26 cellular contexts compared by ENCODE assay signal in the genomic region with DNA sequence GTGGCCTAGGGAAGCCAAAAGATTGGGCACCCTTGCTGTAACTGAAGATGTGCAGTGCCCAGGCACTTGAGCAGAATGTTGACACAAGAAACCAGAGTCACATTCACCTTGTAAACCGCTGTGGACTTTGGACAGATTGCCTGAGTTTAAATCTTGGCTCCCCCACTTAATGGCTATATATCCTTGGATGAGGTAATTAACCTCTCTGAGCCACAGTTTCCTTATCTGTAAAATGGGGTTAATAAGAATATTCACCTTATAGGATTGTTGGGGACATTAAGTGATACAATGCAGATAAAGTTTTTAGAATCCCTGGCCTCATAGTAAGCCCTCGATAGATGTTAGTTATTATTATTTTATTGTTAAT.
A peak's percentile ranks its signal among the peaks of the same experiment; 100 is the strongest.
DNase-seq lines count a peak whose midpoint lies in the region; ATAC-seq, FAIRE-seq and TF ChIP-seq lines count a peak whose summit lies in the region.
"Had no signal": no experiment of that assay in that cellular context is flagged by ENCODE, and none has a peak within 500 bp of the region (broad histone marks: within the 10 kb centered on the region; RNA-seq: fewer than 3 reads in every experiment).

No MANE protein-coding gene starts in this region.

- POLR2A ChIA-PET in HEK293 (lab: Yijun Ruan, JAX): no interaction called here

- intact Hi-C loops in colonic mucosa (cut with DNase I): no loop called here

- TF ChIP-seq CTCF in HEK293 (tag by site-specific recombination; IDR thresholded peaks at IDR 0.05) (no peak), colonic mucosa (IDR thresholded peaks at IDR 0.05) (no peak), liver (IDR thresholded peaks at IDR 0.05; ENCODE audit: low read depth, low read length, missing input control) (no peak)

- H3K4me3 ChIP-seq in HEK293 (ENCODE audit: low read depth, low read length) (no peak overlapping the region), colonic mucosa (no peak overlapping the region), liver (ENCODE audit: low read depth in 1 of 3, low read length in 3 of 3) (no peak overlapping the region), small intestine (ENCODE audit: low read depth in 1 of 2, low read length in 2 of 2) (no peak overlapping the region)

- H3K9ac ChIP-seq in colonic mucosa (ENCODE audit: low read depth in 2 of 2, low read length in 2 of 2): no peak overlapping the region
- H3K9ac ChIP-seq in liver (ENCODE audit: low read depth in 1 of 2, low read length in 2 of 2): no peak overlapping the region
- H3K9ac ChIP-seq: SK-N-SH had no signal

- H3K36me3 ChIP-seq in HEK293 (ENCODE audit: control insufficient read depth in 2 of 2, insufficient read depth in 1 of 2, low read length in 2 of 2) (no peaks in the 10 kb centered on the region), colonic mucosa (no peaks in the 10 kb centered on the region), liver (ENCODE audit: control insufficient read depth in 4 of 4, insufficient read depth in 3 of 4, low read depth in 1 of 4, low read length in 3 of 4) (no peaks in the 10 kb centered on the region), small intestine (ENCODE audit: control insufficient read depth in 2 of 2, insufficient read depth in 2 of 2, low read length in 2 of 2) (no peaks in the 10 kb centered on the region)

- no peak for ATAC-seq in GM21619 (IDR thresholded peaks at IDR 0.05; ENCODE audit: unreplicated experiment)
- ATAC-seq: CD8-positive, alpha-beta T cell; HCT116 had no signal

- WGBS in liver: 63% methylated on average over 2 of the region's 2 CpGs
- WGBS in small intestine, 3 donors: 29 to 75% (median 30%) methylated on average over 2 of the region's 2 CpGs

- H3K9me3 ChIP-seq in HEK293 (ENCODE audit: control insufficient read depth, insufficient read depth, low read depth, low read length) (no peaks in the 10 kb centered on the region), colonic mucosa (no peaks in the 10 kb centered on the region), liver (ENCODE audit: control insufficient read depth in 4 of 4, low read length in 3 of 4) (no peaks in the 10 kb centered on the region), small intestine (ENCODE audit: control insufficient read depth, low read depth) (no peaks in the 10 kb centered on the region)
- H3K9me3 ChIP-seq: Caco-2, SK-N-SH had no signal

- TF ChIP-seq RAD21 in liver (IDR thresholded peaks at IDR 0.05): no peak

- CTCF ChIA-PET in HEK293 (lab: Yijun Ruan, JAX): interaction anchor here (0.6 kb wide), 1 partner anchor 791 kb away, joined by 3 read pairs; no protein-coding TSS in a partner anchor

- H3K27ac ChIP-seq in HEK293 (ENCODE audit: extremely low read depth, low read depth, low read length) (peak overlapping the region; percentile 34; the same call in 1 of the 2 replicates), colonic mucosa (no peak overlapping the region), liver (ENCODE audit: low read depth in 1 of 2, low read length in 2 of 2) (no peak overlapping the region), small intestine (ENCODE audit: low read depth in 1 of 2, low read length in 1 of 2) (no peak overlapping the region)
- H3K27ac ChIP-seq: C4-2B had no signal

- FAIRE-seq in small intestine (lab: Jason Lieb, UNC): no peak
- FAIRE-seq: GM12892, RCC 7860 had no signal

- H3K4me1 ChIP-seq in HEK293 (ENCODE audit: control insufficient read depth, insufficient read depth, low read length): peaks cover 28% of the 10 kb centered on the region
- H3K4me1 ChIP-seq in colonic mucosa: no peaks in the 10 kb centered on the region
- H3K4me1 ChIP-seq in liver (ENCODE audit: control insufficient read depth in 4 of 4, insufficient read depth in 4 of 4, low read length in 3 of 4): peaks cover 0 to 7% (median under 1%) of the 10 kb centered on the region in 4 donors
- peaks cover 0 to 3% of the 10 kb centered on the region in 2 donors for H3K4me1 ChIP-seq in small intestine (ENCODE audit: control insufficient read depth in 2 of 2, insufficient read depth in 1 of 2, low read depth in 1 of 2, low read length in 1 of 2)

- H3K27me3 ChIP-seq in colonic mucosa: no peaks in the 10 kb centered on the region
- H3K27me3 ChIP-seq in liver (ENCODE audit: control insufficient read depth in 4 of 4, insufficient read depth in 4 of 4, low read length in 3 of 4): no peaks in the 10 kb centered on the region
- H3K27me3 ChIP-seq in small intestine (ENCODE audit: control insufficient read depth in 2 of 2, insufficient read depth in 2 of 2, low read length in 2 of 2): no peaks in the 10 kb centered on the region

- DNase-seq in colonic mucosa (peak; percentile 59), small intestine (peak; percentile 88), NOMO-1 (lab: John Stamatoyannopoulos, UW; ENCODE audit: unreplicated experiment in 2 of 2) (no peak), SIG-M5 (lab: John Stamatoyannopoulos, UW) (no peak)
- DNase-seq: Caco-2; CD8-positive, alpha-beta T cell; DMS79 treated with DMSO at 0.1 percent for 48 hours; GF-D8; IMR-90; KG1; NCI-H1048; NCI-H1417; NCI-H1694; NCI-H2029 treated with DMSO at 0.1 percent for 48 hours; NCI-H2171; NCI-H226; NCI-H510A; NCI-H69; SK-N-SH had no signal

TF ChIP-seq in HEK293, 187 proteins besides CTCF, POLR2A, EP300 and RAD21 (continues in another document):
- no peak for TF ChIP-seq ZNF830 (tag by site-specific recombination; IDR thresholded peaks at IDR 0.05; ENCODE audit: low read depth)
- TF ChIP-seq MZF1 (tag by site-specific recombination; IDR thresholded peaks at IDR 0.05; ENCODE audit: borderline replicate concordance): peak; percentile 66
- no peak for TF ChIP-seq REPIN1 (tag by site-specific recombination; IDR thresholded peaks at IDR 0.05; ENCODE audit: low read depth)
- 0 out of 2 replicates have a peak, but pooled peaks have one; percentile 28 for TF ChIP-seq ZSCAN30 (tag by site-specific recombination; IDR thresholded peaks at IDR 0.05)
- TF ChIP-seq ZXDB (tag by site-specific recombination; IDR thresholded peaks at IDR 0.05): peak; percentile 77
- 0 out of 2 replicates have a peak, but pooled peaks have one; percentile 18 for TF ChIP-seq ZNF76 (tag by site-specific recombination; IDR thresholded peaks at IDR 0.05; ENCODE audit: borderline replicate concordance, low read depth)
- peak; percentile 52; the same call in 1 of the 2 replicates for TF ChIP-seq ZNF24 (tag by site-specific recombination; IDR thresholded peaks at IDR 0.05)
- 0 out of 2 replicates have a peak, but pooled peaks have one; percentile 13 for TF ChIP-seq ZNF664 (tag by site-specific recombination; IDR thresholded peaks at IDR 0.05)
- 0 out of 2 replicates have a peak, but pooled peaks have one; percentile 6 for TF ChIP-seq ZNF768 (tag by site-specific recombination; IDR thresholded peaks at IDR 0.05)
- no peak for TF ChIP-seq ZNF596 (tag by site-specific recombination; IDR thresholded peaks at IDR 0.05)
- 0 out of 2 replicates have a peak, but pooled peaks have one; percentile 8 for TF ChIP-seq ZNF501 (tag by site-specific recombination; IDR thresholded peaks at IDR 0.05)
- TF ChIP-seq, protein P1, sequence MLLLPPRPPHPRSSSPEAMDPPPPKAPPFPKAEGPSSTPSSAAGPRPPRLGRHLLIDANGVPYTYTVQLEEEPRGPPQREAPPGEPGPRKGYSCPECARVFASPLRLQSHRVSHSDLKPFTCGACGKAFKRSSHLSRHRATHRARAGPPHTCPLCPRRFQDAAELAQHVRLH (tag by site-specific recombination; IDR thresholded peaks at IDR 0.05): peak; percentile 72
- TF ChIP-seq ZIC2 (tag by site-specific recombination; IDR thresholded peaks at IDR 0.05): no peak
- TF ChIP-seq ZNF561 (tag by site-specific recombination; IDR thresholded peaks at IDR 0.05; ENCODE audit: borderline replicate concordance): 0 out of 2 replicates have a peak, but pooled peaks have one; percentile 30
- TF ChIP-seq GFI1B (tag by site-specific recombination; IDR thresholded peaks at IDR 0.05): peak; percentile 85
- TF ChIP-seq ZNF843 (tag by site-specific recombination; IDR thresholded peaks at IDR 0.05): peak; percentile 65
- TF ChIP-seq FEZF1 (tag by site-specific recombination; IDR thresholded peaks at IDR 0.05): 0 out of 2 replicates have a peak, but pooled peaks have one; percentile 23

TF ChIP-seq in liver, 16 proteins besides CTCF, POLR2A, EP300 and RAD21 (continues in another document):
- no peak for TF ChIP-seq GABPA (IDR thresholded peaks at IDR 0.05 in 1 of 2, conservative IDR thresholded peaks at IDR 0.05 in 1 of 2)
- no peak for TF ChIP-seq REST (IDR thresholded peaks at IDR 0.05)
- no peak for TF ChIP-seq HNF4G (IDR thresholded peaks at IDR 0.05)
- no peak for TF ChIP-seq NR2F2 (IDR thresholded peaks at IDR 0.05)
- TF ChIP-seq TAF1 (conservative IDR thresholded peaks at IDR 0.05): no peak
- TF ChIP-seq HNF4A (conservative IDR thresholded peaks at IDR 0.05): peak; percentile 41 to 52
- no peak for TF ChIP-seq YY1 (IDR thresholded peaks at IDR 0.05)
- TF ChIP-seq, protein P2, sequence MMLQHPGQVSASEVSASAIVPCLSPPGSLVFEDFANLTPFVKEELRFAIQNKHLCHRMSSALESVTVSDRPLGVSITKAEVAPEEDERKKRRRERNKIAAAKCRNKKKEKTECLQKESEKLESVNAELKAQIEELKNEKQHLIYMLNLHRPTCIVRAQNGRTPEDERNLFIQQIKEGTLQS (IDR thresholded peaks at IDR 0.05): no peak
- peak in 1 of 2 donors; percentile 9 for TF ChIP-seq JUND (IDR thresholded peaks at IDR 0.05)

Comparison
In these comparisons a context has a peak if more than half of its experiments do, and no peak if none do; other contexts are left out.
1. DNase-seq: peak in colonic mucosa (single experiment) and small intestine (single experiment); none in NOMO-1 (0 of 2) and SIG-M5 (single experiment).